18 cellular contexts compared by ENCODE assay signal in genomic region chr18:59695551-59695950, GRCh38. TPM values are rescaled to one million over a fixed set of nuclear protein-coding genes. Genes with fewer than 3 reads are reported as not detected.
DNase-seq lines count a peak whose midpoint lies in the region; ATAC-seq and TF ChIP-seq lines count a peak whose summit lies in the region.
"Had no signal": no experiment of that assay in that cellular context is flagged by ENCODE, and none has a peak within 500 bp of the region (broad histone marks: within the 10 kb centered on the region; RNA-seq: fewer than 3 reads in every experiment).

No MANE protein-coding gene starts in this region.

- POLR2A ChIA-PET in WTC11 (lab: Charles Lee), result interaction anchor here (1.1 kb wide), 1 partner anchor 11 kb away, joined by 3 read pairs; no protein-coding TSS in a partner anchor

- ATAC-seq in GM23338 (no peak), WTC11 (no peak), left colon (no peak)

- peak overlapping the region; percentile 74 for H3K4me2 ChIP-seq in GM23338

- peak overlapping the region; percentile 82 for H3K4me3 ChIP-seq in GM23338
- H3K4me3 ChIP-seq in iPS-18a (ENCODE audit: low read length), result peak overlapping the region; percentile 64
- H3K4me3 ChIP-seq in skeletal muscle cell (ENCODE audit: low read depth, low read length), result peak overlapping the region; percentile 87
- H3K4me3 ChIP-seq: HAP-1 had no signal

- peak overlapping the region; percentile 73; the same call in 2 of the 3 replicates for H3K4me3 Mint-ChIP-seq in GM23338
- H3K4me3 Mint-ChIP-seq in WTC11, result peak overlapping the region; percentile 72
- H3K4me3 Mint-ChIP-seq: activated CD4-positive, alpha-beta T cell treated with anti-CD3 and anti-CD28 coated beads for 36 hours had no signal

- H3K9me2 ChIP-seq in GM23338 (ENCODE audit: insufficient read depth), result no peaks in the 10 kb centered on the region

- peaks cover 86% of the 10 kb centered on the region for H3K27me3 ChIP-seq in GM23338 (ENCODE audit: insufficient read depth)
- peaks cover 62% of the 10 kb centered on the region for H3K27me3 ChIP-seq in iPS-18a (ENCODE audit: control insufficient read depth, insufficient read depth, low read length)
- H3K27me3 ChIP-seq: testis had no signal

- H3K4me1 ChIP-seq in GM23338 (ENCODE audit: insufficient read depth) (peaks cover 62% of the 10 kb centered on the region), iPS-18a (ENCODE audit: control insufficient read depth, low read depth, low read length) (peaks cover 45% of the 10 kb centered on the region)
- H3K4me1 ChIP-seq: HAP-1 had no signal

- H3K9me3 ChIP-seq in iPS-18a (ENCODE audit: control insufficient read depth, low read depth, low read length), result no peaks in the 10 kb centered on the region
- H3K9me3 ChIP-seq: HAP-1, neutrophil, testis had no signal

- intact Hi-C loops in left colon (cut with DNase I, micrococcal nuclease), result no loop called here

- H3K4me1 Mint-ChIP-seq in GM23338 (peaks cover 58% of the 10 kb centered on the region), WTC11 (peaks cover 72% of the 10 kb centered on the region)

- H3K36me3 ChIP-seq in GM23338 (ENCODE audit: insufficient read depth) (no peaks in the 10 kb centered on the region), iPS-18a (ENCODE audit: control insufficient read depth, low read depth, low read length) (no peaks in the 10 kb centered on the region)
- H3K36me3 ChIP-seq: HAP-1, neutrophil had no signal

- no peaks in the 10 kb centered on the region for H3F3A ChIP-seq in GM23338 (replicated peaks; ENCODE audit: low read depth)

- H3K27ac Mint-ChIP-seq in GM23338 (no peak overlapping the region), WTC11 (no peak overlapping the region)
- H3K27ac Mint-ChIP-seq: activated CD4-positive, alpha-beta T cell treated with anti-CD3 and anti-CD28 coated beads for 36 hours; CD14-positive monocyte had no signal

- no peaks in the 10 kb centered on the region; the same call in 2 of the 3 replicates for H3K9me3 Mint-ChIP-seq in GM23338
- H3K9me3 Mint-ChIP-seq in WTC11, result no peaks in the 10 kb centered on the region

- TF ChIP-seq CTCF in GM23338 (conservative IDR thresholded peaks at IDR 0.05; ENCODE audit: low read depth in 2 of 2) (no peak), WTC11 (IDR thresholded peaks at IDR 0.05) (no peak)

- no peak overlapping the region for H2AFZ ChIP-seq in GM23338

- no peaks in the 10 kb centered on the region for H3K79me2 ChIP-seq in GM23338 (replicated peaks; ENCODE audit: insufficient read depth)

- H3K9ac ChIP-seq in iPS-18a (ENCODE audit: low read length), result no peak overlapping the region

- H3K27me3 Mint-ChIP-seq in GM23338 (ENCODE audit: insufficient read depth, low read depth, poor library complexity), result peaks cover 62% of the 10 kb centered on the region
- peaks cover 77% of the 10 kb centered on the region for H3K27me3 Mint-ChIP-seq in WTC11 (ENCODE audit: low read depth)

- H3K36me3 Mint-ChIP-seq in GM23338 (ENCODE audit: low read depth), result no peaks in the 10 kb centered on the region; the same call in 2 of the 3 replicates
- H3K36me3 Mint-ChIP-seq in WTC11, result no peaks in the 10 kb centered on the region
- H3K36me3 Mint-ChIP-seq: CD14-positive monocyte had no signal

- no peaks in the 10 kb centered on the region for H4K20me1 ChIP-seq in GM23338 (replicated peaks; ENCODE audit: insufficient read depth)

- CTCF ChIA-PET in WTC11 (lab: Charles Lee), result no interaction called here

- H3K27ac ChIP-seq in GM23338 (ENCODE audit: low read depth) (no peak overlapping the region), iPS-18a (ENCODE audit: low read length) (no peak overlapping the region)
- H3K27ac ChIP-seq: neutrophil, testis had no signal

- DNase-seq in GM23338 (ENCODE audit: low spot score) (no peak), WTC11 (ENCODE audit: low spot score) (no peak), skeletal muscle cell (ENCODE audit: low read depth) (no peak), inferior parietal cortex (ENCODE audit: extremely low spot score) (no peak), left colon (no peak), NCI-H1105 (lab: John Stamatoyannopoulos, UW) (no peak)
- DNase-seq: activated CD4-positive, alpha-beta T cell treated with anti-CD3 and anti-CD28 coated beads for 36 hours; activated naive CD4-positive, alpha-beta T cell treated with anti-CD3 and anti-CD28 coated beads, Interleukin-2, amount 50 U/mL, for 16 hours; erythroblast; hypothalamus; NCI-H1694; small intestine; testis had no signal

TF ChIP-seq in GM23338, 12 proteins besides CTCF, POLR2A, EP300 and RAD21 (continues in another document):
- TF ChIP-seq POLR2AphosphoS5 (IDR thresholded peaks at IDR 0.05; ENCODE audit: low read depth) (no peak), NANOG (IDR thresholded peaks at IDR 0.05; ENCODE audit: borderline replicate concordance) (no peak), ETS1 (IDR thresholded peaks at IDR 0.05) (no peak)
- TF ChIP-seq, protein P1, sequence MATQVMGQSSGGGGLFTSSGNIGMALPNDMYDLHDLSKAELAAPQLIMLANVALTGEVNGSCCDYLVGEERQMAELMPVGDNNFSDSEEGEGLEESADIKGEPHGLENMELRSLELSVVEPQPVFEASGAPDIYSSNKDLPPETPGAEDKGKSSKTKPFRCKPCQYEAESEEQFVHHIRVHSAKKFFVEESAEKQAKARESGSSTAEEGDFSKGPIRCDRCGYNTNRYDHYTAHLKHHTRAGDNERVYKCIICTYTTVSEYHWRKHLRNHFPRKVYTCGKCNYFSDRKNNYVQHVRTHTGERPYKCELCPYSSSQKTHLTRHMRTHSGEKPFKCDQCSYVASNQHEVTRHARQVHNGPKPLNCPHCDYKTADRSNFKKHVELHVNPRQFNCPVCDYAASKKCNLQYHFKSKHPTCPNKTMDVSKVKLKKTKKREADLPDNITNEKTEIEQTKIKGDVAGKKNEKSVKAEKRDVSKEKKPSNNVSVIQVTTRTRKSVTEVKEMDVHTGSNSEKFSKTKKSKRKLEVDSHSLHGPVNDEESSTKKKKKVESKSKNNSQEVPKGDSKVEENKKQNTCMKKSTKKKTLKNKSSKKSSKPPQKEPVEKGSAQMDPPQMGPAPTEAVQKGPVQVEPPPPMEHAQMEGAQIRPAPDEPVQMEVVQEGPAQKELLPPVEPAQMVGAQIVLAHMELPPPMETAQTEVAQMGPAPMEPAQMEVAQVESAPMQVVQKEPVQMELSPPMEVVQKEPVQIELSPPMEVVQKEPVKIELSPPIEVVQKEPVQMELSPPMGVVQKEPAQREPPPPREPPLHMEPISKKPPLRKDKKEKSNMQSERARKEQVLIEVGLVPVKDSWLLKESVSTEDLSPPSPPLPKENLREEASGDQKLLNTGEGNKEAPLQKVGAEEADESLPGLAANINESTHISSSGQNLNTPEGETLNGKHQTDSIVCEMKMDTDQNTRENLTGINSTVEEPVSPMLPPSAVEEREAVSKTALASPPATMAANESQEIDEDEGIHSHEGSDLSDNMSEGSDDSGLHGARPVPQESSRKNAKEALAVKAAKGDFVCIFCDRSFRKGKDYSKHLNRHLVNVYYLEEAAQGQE (IDR thresholded peaks at IDR 0.05; ENCODE audit: unreplicated experiment), result no peak

TF ChIP-seq in WTC11, 78 proteins besides CTCF, POLR2A, EP300 and RAD21:
- TF ChIP-seq ZNF121 (CRISPR knock-in tag; IDR thresholded peaks at IDR 0.05) (no peak), CBFB (CRISPR knock-in tag; IDR thresholded peaks at IDR 0.05; ENCODE audit: low read depth) (no peak), CREB1 (CRISPR knock-in tag; IDR thresholded peaks at IDR 0.05) (no peak), OVOL2 (CRISPR knock-in tag; IDR thresholded peaks at IDR 0.05; ENCODE audit: borderline replicate concordance) (no peak), SMAD4 (CRISPR knock-in tag; IDR thresholded peaks at IDR 0.05) (no peak), GABPB1 (CRISPR knock-in tag; IDR thresholded peaks at IDR 0.05) (no peak), KAT7 (CRISPR knock-in tag; IDR thresholded peaks at IDR 0.05; ENCODE audit: borderline replicate concordance) (no peak), NFE2L1 (CRISPR knock-in tag; IDR thresholded peaks at IDR 0.05) (no peak), IRF1 (CRISPR knock-in tag; IDR thresholded peaks at IDR 0.05) (no peak)
- TF ChIP-seq, protein P2, sequence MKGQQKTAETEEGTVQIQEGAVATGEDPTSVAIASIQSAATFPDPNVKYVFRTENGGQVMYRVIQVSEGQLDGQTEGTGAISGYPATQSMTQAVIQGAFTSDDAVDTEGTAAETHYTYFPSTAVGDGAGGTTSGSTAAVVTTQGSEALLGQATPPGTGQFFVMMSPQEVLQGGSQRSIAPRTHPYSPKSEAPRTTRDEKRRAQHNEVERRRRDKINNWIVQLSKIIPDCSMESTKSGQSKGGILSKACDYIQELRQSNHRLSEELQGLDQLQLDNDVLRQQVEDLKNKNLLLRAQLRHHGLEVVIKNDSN (CRISPR knock-in tag; IDR thresholded peaks at IDR 0.05), result no peak
TF ChIP-seq in WTC11: peak in this region for 0.

RNA-seq across cellular contexts. Expression of gene CCBE1, which starts 1.7 kb away (rescaled TPM):
- total RNA-seq in GM23338 (2014; rRNA removed; shearing (Covaris generic)), result 2.1 and 3.5 TPM in 2 replicates
- polyA plus RNA-seq in GM23338 (2016; fragmentation: Nextera tagmentation; extraction: Ambion mirVana), result 1.2 and 2.6 TPM in 2 replicates
- total RNA-seq in WTC11 (2021) (8.0 to 9.7 TPM (median 9.7 TPM) in 3 replicates), left colon (1 to 10 TPM in 1 of 2 donors, under 1 TPM in 1; 0.31 to 8.0 TPM)
- total RNA-seq: HT-29 had no signal
- polyA plus RNA-seq: CD14-positive monocyte had no signal
